In genomic region chr1:205137901-205138300, GRCh38 we compare ENCODE assay signal across 20 cellular contexts.
"Had no signal": no experiment of that assay in that cellular context is flagged by ENCODE, and none has a peak within 500 bp of the region (broad histone marks: within the 10 kb centered on the region; RNA-seq: fewer than 3 reads in every experiment).

No MANE protein-coding gene starts in this region.

- DNase-seq: activated CD4-positive, alpha-beta T cell treated with anti-CD3 and anti-CD28 coated beads for 48 hours; activated CD8-positive, alpha-beta memory T cell treated with anti-CD3 and anti-CD28 coated beads, Interleukin-2, amount 50 U/mL, for 4 hours; activated CD8-positive, alpha-beta T cell treated with anti-CD3 and anti-CD28 coated beads for 36 hours; activated gamma-delta T cell; activated T-cell treated with anti-CD3 and anti-CD28 coated beads, Interleukin-2, amount 50 U/mL, for 72 hours; amygdala; body of pancreas; caudate nucleus; colonic mucosa; effector CD8-positive, alpha-beta T cell; foreskin fibroblast; left ventricle myocardium superior; nephron progenitor cell; occipital lobe; stimulated activated CD4-positive, alpha-beta T cell treated with anti-CD3 and anti-CD28 coated beads, Interleukin-4, amount 100 ng/mL, for 24 hours; stimulated activated naive CD4-positive, alpha-beta T cell treated with Interleukin-2 at 50 U/mL for 16 hours; transverse colon had no signal

- ATAC-seq: activated CD8-positive, alpha-beta T cell treated with anti-CD3 and anti-CD28 coated beads for 36 hours; activated naive CD4-positive, alpha-beta T cell treated with anti-CD3 and anti-CD28 coated beads, Interleukin-2, amount 50 U/mL, for 72 hours; activated T-cell treated with anti-CD3 and anti-CD28 coated beads, Interleukin-2, amount 50 U/mL, for 72 hours; body of pancreas; left ventricle myocardium superior had no signal

- H3K27me3 ChIP-seq: body of pancreas, colonic mucosa, transverse colon, vagina had no signal

- H3K27ac ChIP-seq: body of pancreas, colonic mucosa, transverse colon, vagina had no signal

- H3K27me3 Mint-ChIP-seq: activated CD8-positive, alpha-beta T cell treated with anti-CD3 and anti-CD28 coated beads for 36 hours had no signal

- H3K9me3 ChIP-seq: body of pancreas, colonic mucosa, transverse colon, vagina had no signal

- H3K4me1 Mint-ChIP-seq: nephron progenitor cell had no signal

- H3K4me3 Mint-ChIP-seq: activated CD8-positive, alpha-beta T cell treated with anti-CD3 and anti-CD28 coated beads for 36 hours; activated T-cell treated with anti-CD3 and anti-CD28 coated beads, Interleukin-2, amount 50 U/mL, for 72 hours; nephron progenitor cell; T-helper 1 cell treated with Interleukin-12 subunit alpha and Interleukin-12 subunit beta and Interleukin-4 antibody, amounts not matched to agents 30 μg/mL and 1 μg/mL, for 36 hours had no signal

- H3K36me3 Mint-ChIP-seq: activated naive CD4-positive, alpha-beta T cell treated with anti-CD3 and anti-CD28 coated beads, Interleukin-2, amount 50 U/mL, for 72 hours had no signal

- H3K36me3 ChIP-seq: colonic mucosa, transverse colon, vagina had no signal

- H3K9me3 Mint-ChIP-seq: activated CD8-positive, alpha-beta T cell treated with anti-CD3 and anti-CD28 coated beads for 36 hours; activated naive CD4-positive, alpha-beta T cell treated with anti-CD3 and anti-CD28 coated beads, Interleukin-2, amount 50 U/mL, for 72 hours; activated T-cell treated with anti-CD3 and anti-CD28 coated beads, Interleukin-2, amount 50 U/mL, for 72 hours; T-helper 1 cell treated with Interleukin-12 subunit alpha and Interleukin-12 subunit beta and Interleukin-4 antibody, amounts not matched to agents 30 μg/mL and 1 μg/mL, for 36 hours had no signal

- H3K4me3 ChIP-seq: body of pancreas, colonic mucosa, transverse colon, vagina had no signal

- H3K27ac Mint-ChIP-seq: activated CD8-positive, alpha-beta T cell treated with anti-CD3 and anti-CD28 coated beads for 36 hours; activated naive CD4-positive, alpha-beta T cell treated with anti-CD3 and anti-CD28 coated beads, Interleukin-2, amount 50 U/mL, for 72 hours; activated T-cell treated with anti-CD3 and anti-CD28 coated beads, Interleukin-2, amount 50 U/mL, for 72 hours; nephron progenitor cell; T-helper 1 cell treated with Interleukin-12 subunit alpha and Interleukin-12 subunit beta and Interleukin-4 antibody, amounts not matched to agents 30 μg/mL and 1 μg/mL, for 36 hours had no signal
